18 cellular contexts compared by ENCODE assay signal in the genomic region with DNA sequence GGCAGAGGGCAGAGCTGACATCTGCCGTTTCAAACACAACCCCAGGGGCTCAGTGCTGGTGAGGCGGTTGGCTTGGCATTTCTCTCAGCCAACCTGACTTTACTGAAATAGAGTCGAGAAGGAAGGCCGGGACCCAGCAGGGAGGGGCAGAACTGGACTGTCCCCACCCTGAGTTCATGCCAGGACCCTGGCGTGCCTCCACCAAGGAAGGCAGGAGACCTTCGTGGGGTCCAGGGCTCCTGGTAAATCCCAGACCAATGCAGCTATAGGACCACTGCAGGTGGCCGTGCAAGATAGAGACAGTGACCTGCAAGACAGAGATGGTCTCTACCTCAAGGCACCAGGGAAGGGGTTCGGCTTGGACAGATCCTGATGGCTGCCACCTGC.
DNase-seq lines count a peak whose midpoint lies in the region; ATAC-seq and TF ChIP-seq lines count a peak whose summit lies in the region.
"Had no signal": no experiment of that assay in that cellular context is flagged by ENCODE, and none has a peak within 500 bp of the region (broad histone marks: within the 10 kb centered on the region; RNA-seq: fewer than 3 reads in every experiment).

No MANE protein-coding gene starts in this region.

- peaks cover 10% of the 10 kb centered on the region for H3K9me3 Mint-ChIP-seq in nephron progenitor cell
- H3K9me3 Mint-ChIP-seq: activated T-helper 1 cell treated with anti-CD3 and anti-CD28 coated beads, Interleukin-12 subunit alpha, Interleukin-12 subunit beta, Interleukin-2, Interleukin-4 antibody, amounts not matched to agents 30 ng/mL and 10 ng/mL and 1 ng/mL, durations not matched to agents 14 hours and 24 hours and 36 hours; memory B cell; T-cell had no signal

- intact Hi-C loops in testis (cut with DNase I; ENCODE audit: low total_unique reads) = no loop called here

- H3K4me1 Mint-ChIP-seq in nephron progenitor cell = peaks cover 6% of the 10 kb centered on the region
- H3K4me1 Mint-ChIP-seq: memory B cell, T-cell had no signal

- peak overlapping the region; percentile 8; the same call in 1 of the 2 replicates for H3K4me3 ChIP-seq in HAP-1
- H3K4me3 ChIP-seq in esophagus (ENCODE audit: low read depth in 1 of 2, low read length in 2 of 2) = no peak overlapping the region
- H3K4me3 ChIP-seq in testis = no peak overlapping the region

- H3K27ac ChIP-seq in esophagus (ENCODE audit: low read depth in 2 of 2, low read length in 1 of 2) (peak overlapping the region; percentile 64 to 72), testis (peak overlapping the region; percentile 61 to 75)

- no peaks in the 10 kb centered on the region for H3K36me3 ChIP-seq in HAP-1 (replicated peaks)
- no peaks in the 10 kb centered on the region for H3K36me3 ChIP-seq in esophagus (ENCODE audit: control insufficient read depth in 2 of 2, insufficient read depth in 2 of 2, low read length in 1 of 2)
- no peaks in the 10 kb centered on the region for H3K36me3 ChIP-seq in testis (ENCODE audit: low read depth, missing control alignments)

- H3K4me3 Mint-ChIP-seq in nephron progenitor cell = no peak overlapping the region
- H3K4me3 Mint-ChIP-seq: activated CD8-positive, alpha-beta T cell treated with anti-CD3 and anti-CD28 coated beads, Interleukin-2, amount 10 ng/mL, durations not matched to agents 7 days and 5 days; activated T-helper 1 cell treated with anti-CD3 and anti-CD28 coated beads, Interleukin-12 subunit alpha, Interleukin-12 subunit beta, Interleukin-2, Interleukin-4 antibody, amounts not matched to agents 30 ng/mL and 10 ng/mL and 1 ng/mL, durations not matched to agents 14 hours and 24 hours and 36 hours; memory B cell; T-cell had no signal

- 70 to 72% methylated on average over 8 of the region's 8 CpGs for WGBS in esophagus, 2 donors
- WGBS in testis, 2 donors = 77% methylated on average over 2 to 8 of the region's 8 CpGs

- peaks cover 5% of the 10 kb centered on the region for H3K9me3 ChIP-seq in HAP-1
- H3K9me3 ChIP-seq in esophagus (ENCODE audit: control insufficient read depth in 2 of 2, insufficient read depth in 1 of 2, low read depth in 1 of 2, low read length in 1 of 2) = no peaks in the 10 kb centered on the region
- H3K9me3 ChIP-seq in testis = no peaks in the 10 kb centered on the region

- peaks cover 11% of the 10 kb centered on the region for H3K36me3 Mint-ChIP-seq in nephron progenitor cell (ENCODE audit: low read depth)
- H3K36me3 Mint-ChIP-seq: memory B cell, T-cell had no signal

- in situ Hi-C loops in HAP-1 (cut with MboI; ENCODE audit: low sequenced_read_pairs) = no loop called here

- H3K4me1 ChIP-seq in HAP-1 = peaks cover 21% of the 10 kb centered on the region
- peaks cover 2 to 3% of the 10 kb centered on the region in 2 donors for H3K4me1 ChIP-seq in esophagus (ENCODE audit: control insufficient read depth in 2 of 2, insufficient read depth in 2 of 2, low read length in 1 of 2)
- H3K4me1 ChIP-seq in testis = peaks cover 22% of the 10 kb centered on the region

- H3K27me3 ChIP-seq in HAP-1 (ENCODE audit: low read depth) (no peaks in the 10 kb centered on the region), esophagus (ENCODE audit: control insufficient read depth in 1 of 2, insufficient read depth in 2 of 2, low read length in 2 of 2) (no peaks in the 10 kb centered on the region), testis (no peaks in the 10 kb centered on the region)

- peak overlapping the region; percentile 49 for H3K27ac Mint-ChIP-seq in nephron progenitor cell
- H3K27ac Mint-ChIP-seq: activated CD8-positive, alpha-beta T cell treated with anti-CD3 and anti-CD28 coated beads, Interleukin-2, amount 10 ng/mL, durations not matched to agents 7 days and 5 days; activated T-helper 1 cell treated with anti-CD3 and anti-CD28 coated beads, Interleukin-12 subunit alpha, Interleukin-12 subunit beta, Interleukin-2, Interleukin-4 antibody, amounts not matched to agents 30 ng/mL and 10 ng/mL and 1 ng/mL, durations not matched to agents 14 hours and 24 hours and 36 hours; memory B cell; T-cell had no signal

- DNase-seq in HAP-1 (ENCODE audit: low spot score in 2 of 2) (no peak), nephron progenitor cell (no peak), testis (no peak), CD1c-positive myeloid dendritic cell (ENCODE audit: extremely low spot score) (no peak), kidney glomerular epithelial cell (lab: John Stamatoyannopoulos, UW) (no peak)
- no peak for DNase-seq in activated naive CD4-positive, alpha-beta T cell (lab: John Stamatoyannopoulos, UW)
- DNase-seq: activated CD8-positive, alpha-beta T cell treated with anti-CD3 and anti-CD28 coated beads, Interleukin-2, amount 10 ng/mL, durations not matched to agents 7 days and 5 days; AML-193; amniotic stem cell; Calu3; NCI-H187; NCI-H510A; nucleus accumbens; T-cell had no signal

- TF ChIP-seq CTCF in nephron progenitor cell (IDR thresholded peaks at IDR 0.05) (no peak), testis (IDR thresholded peaks at IDR 0.05) (no peak)

- no peak for TF ChIP-seq POLR2A in testis (IDR thresholded peaks at IDR 0.05)

- H3K27me3 Mint-ChIP-seq in nephron progenitor cell (ENCODE audit: low read depth, poor library complexity) = no peaks in the 10 kb centered on the region

- no peak for ATAC-seq in HG03135 (IDR thresholded peaks at IDR 0.05; ENCODE audit: unreplicated experiment)
- ATAC-seq: activated CD8-positive, alpha-beta T cell treated with anti-CD3 and anti-CD28 coated beads, Interleukin-2, amount 10 ng/mL, durations not matched to agents 7 days and 5 days; T-cell had no signal
